In genomic region chr17:27293898-27294688, GRCh38 we compare ENCODE assay signal across 8 cellular contexts. TPM values are rescaled to one million over a fixed set of nuclear protein-coding genes. Genes with fewer than 3 reads are reported as not detected.
DNase-seq lines count a peak whose midpoint lies in the region; ATAC-seq, FAIRE-seq and TF ChIP-seq lines count a peak whose summit lies in the region.

Gene WSB1 (plus strand): TSS chr17:27294114. CDS start chr17:27294396, 282 bp downstream.

- H3K27ac Mint-ChIP-seq in endodermal cell, result peak within 1 kb of the TSS; percentile 100

- H3K9me3 Mint-ChIP-seq in endodermal cell, result no peaks in the 10 kb centered on the region

- H3K27me3 ChIP-seq in HUES6 (ENCODE audit: control insufficient read depth, insufficient read depth, low read length) (no peaks in the 10 kb centered on the region), NT2/D1 (ENCODE audit: insufficient read depth, insufficient read length) (no peaks in the 10 kb centered on the region), endodermal cell (ENCODE audit: control insufficient read depth, insufficient read depth, low read length, poor library complexity, severe bottlenecking) (no peaks in the 10 kb centered on the region)

- H3K36me3 Mint-ChIP-seq in endodermal cell (ENCODE audit: low read depth), result peaks cover 13% of the 10 kb centered on the region

- H3K4me3 ChIP-seq in HUES6 (ENCODE audit: low read depth, low read length) (peak within 1 kb of the TSS; percentile 83), NT2/D1 (ENCODE audit: insufficient read length, low read depth) (peak within 1 kb of the TSS; percentile 97), endodermal cell (ENCODE audit: low read length) (peak within 1 kb of the TSS; percentile 99), mesodermal cell (ENCODE audit: extremely low read depth, insufficient read depth, low read length, poor library complexity, severe bottlenecking) (peak within 1 kb of the TSS; percentile 88)

- H3K4me1 Mint-ChIP-seq in endodermal cell, result peaks cover 22% of the 10 kb centered on the region

- H3K36me3 ChIP-seq in HUES6 (ENCODE audit: control insufficient read depth, insufficient read depth, low read length), result 0 out of 2 replicates have a peak, but pooled peaks cover 4% of the 10 kb centered on the region
- peaks cover 2% of the 10 kb centered on the region for H3K36me3 ChIP-seq in NT2/D1 (ENCODE audit: insufficient read depth, insufficient read length, low read length)
- H3K36me3 ChIP-seq in endodermal cell (ENCODE audit: control insufficient read depth, insufficient read depth, low read length), result peaks cover 15% of the 10 kb centered on the region
- peaks cover 13% of the 10 kb centered on the region for H3K36me3 ChIP-seq in mesodermal cell (ENCODE audit: control insufficient read depth, insufficient read depth, low read length)

- no peak for FAIRE-seq in D721Med (lab: Jason Lieb, UNC)

- H3K4me1 ChIP-seq in HUES6 (ENCODE audit: control insufficient read depth, insufficient read depth, low read length), result peaks cover 9% of the 10 kb centered on the region
- peaks cover 2% of the 10 kb centered on the region for H3K4me1 ChIP-seq in NT2/D1 (ENCODE audit: insufficient read depth, insufficient read length)
- peaks cover 4% of the 10 kb centered on the region for H3K4me1 ChIP-seq in endodermal cell (ENCODE audit: control insufficient read depth, insufficient read depth, low read length)
- peaks cover 11% of the 10 kb centered on the region for H3K4me1 ChIP-seq in mesodermal cell (ENCODE audit: control insufficient read depth, insufficient read depth, low read length, poor library complexity, severe bottlenecking)

- TF ChIP-seq CTCF in D721Med (IDR thresholded peaks at IDR 0.05; ENCODE audit: insufficient read depth, missing control alignments) (no peak), endodermal cell (conservative IDR thresholded peaks at IDR 0.05) (no peak)

- no peaks in the 10 kb centered on the region for H3K9me3 ChIP-seq in HUES6 (ENCODE audit: control insufficient read depth, insufficient read depth, low read depth, low read length)
- H3K9me3 ChIP-seq in NT2/D1 (ENCODE audit: insufficient read depth, low read length), result no peaks in the 10 kb centered on the region
- no peaks in the 10 kb centered on the region for H3K9me3 ChIP-seq in endodermal cell (ENCODE audit: control insufficient read depth, low read length)
- no peaks in the 10 kb centered on the region for H3K9me3 ChIP-seq in mesodermal cell (ENCODE audit: control insufficient read depth, low read length)

- peak within 1 kb of the TSS; percentile 100 for H3K4me3 Mint-ChIP-seq in endodermal cell

- peak; percentile 59 for ATAC-seq in GM21447 (IDR thresholded peaks at IDR 0.05; ENCODE audit: unreplicated experiment)

- H3K9ac ChIP-seq in HUES6 (ENCODE audit: low read length) (peak within 1 kb of the TSS; percentile 88), NT2/D1 (ENCODE audit: insufficient read length, low read depth) (peak within 1 kb of the TSS; percentile 94), endodermal cell (ENCODE audit: extremely low read depth, low read length, poor library complexity, severe bottlenecking) (peak within 1 kb of the TSS; percentile 93)

- 0% methylated on average over 31 to 66 of the region's 66 CpGs for WGBS in endodermal cell (ENCODE audit: insufficient coverage in 1 of 2, insufficient read length in 1 of 2), 2 experiments
- 0 to 1% methylated on average over 52 to 53 of the region's 66 CpGs for WGBS in mesodermal cell (ENCODE audit: insufficient coverage in 2 of 2), 2 experiments

- DNase-seq in D721Med (ENCODE audit: insufficient read length, low spot score) (peak; percentile 72), NT2/D1 (ENCODE audit: low read depth, low spot score) (peak; percentile 72), endodermal cell (peak; percentile 98)
- DNase-seq in activated CD8-positive, alpha-beta memory T cell treated with anti-CD3 and anti-CD28 coated beads, Interleukin-2, amount 50 U/mL, for 24 hours (ENCODE audit: extremely low read depth), result peak; percentile 66
- DNase-seq in stimulated activated CD8-positive, alpha-beta memory T cell treated with anti-CD3 and anti-CD28 coated beads, Interleukin-15, amount 100 ng/mL, for 24 hours (ENCODE audit: low read depth), result peak; percentile 84

- H3K27ac ChIP-seq in HUES6 (ENCODE audit: low read depth, low read length) (peak within 1 kb of the TSS; percentile 88; the same call in 1 of the 2 replicates), endodermal cell (ENCODE audit: low read depth, low read length) (peak within 1 kb of the TSS; percentile 95), mesodermal cell (ENCODE audit: low read depth, low read length, severe bottlenecking) (peak within 1 kb of the TSS; percentile 98)

- no peaks in the 10 kb centered on the region for H3K27me3 Mint-ChIP-seq in endodermal cell (ENCODE audit: insufficient read depth)

RNA-seq across cellular contexts. Expression of gene WSB1, which starts in this region (rescaled TPM):
- total RNA-seq in endodermal cell, result 100 to 1,000 TPM; 236 to 270 TPM
- polyA plus RNA-seq in endodermal cell (2013, experiment 1 of 2), result 364 TPM
- polyA plus RNA-seq in endodermal cell (2013, experiment 2 of 2), result 298 TPM
- 201 TPM for polyA plus RNA-seq in mesodermal cell (2013, experiment 1 of 2)
- polyA plus RNA-seq in mesodermal cell (2013, experiment 2 of 2), result 190 TPM

Comparison
In these comparisons a context has a peak if more than half of its experiments do, and no peak if none do; other contexts are left out.
1. Peak in every context shown above with its lines: DNase-seq, ATAC-seq, H3K4me3 ChIP-seq and H3K27ac ChIP-seq.